ENCODE assay signal across 8 cellular contexts in genomic region chr7:5045558-5046396, GRCh38. TPM values are rescaled to one million over a fixed set of nuclear protein-coding genes. Genes with fewer than 3 reads are reported as not detected.
A peak's percentile ranks its signal among the peaks of the same experiment; 100 is the strongest.
DNase-seq lines count a peak whose midpoint lies in the region; ATAC-seq lines count a peak whose summit lies in the region.

RBAK (plus strand) TSS chr7:5045860; CDS start chr7:5048077, 2,217 bp downstream.

- peaks cover 9 to 21% of the 10 kb centered on the region in 2 experiments for H3K36me3 ChIP-seq in mesenchymal stem cell (ENCODE audit: control insufficient read depth in 1 of 2, insufficient read depth in 2 of 2, low read depth in 1 of 2, low read length in 2 of 2)

- H2BK5ac ChIP-seq in mesenchymal stem cell (ENCODE audit: low read depth, low read length, poor library complexity, severe bottlenecking), result peak within 1 kb of the TSS; percentile 57

- H4K91ac ChIP-seq in mesenchymal stem cell (ENCODE audit: low read length), result peak within 1 kb of the TSS; percentile 92

- H2AFZ ChIP-seq in mesenchymal stem cell (ENCODE audit: low read depth, low read length), result peak within 1 kb of the TSS; percentile 82

- H2BK12ac ChIP-seq in mesenchymal stem cell (ENCODE audit: low read length in 2 of 2), result no peak within 1 kb of the TSS

- H3K4me3 ChIP-seq in mesenchymal stem cell (ENCODE audit: insufficient read depth in 1 of 2, low read depth in 1 of 2, low read length in 2 of 2), result peak within 1 kb of the TSS; percentile 88 to 95

- H3K14ac ChIP-seq in mesenchymal stem cell (ENCODE audit: low read length in 2 of 2), result peak within 1 kb of the TSS; percentile 86

- H3K27ac ChIP-seq in mesenchymal stem cell (ENCODE audit: low read length, poor library complexity, severe bottlenecking), result peak within 1 kb of the TSS; percentile 33

- peak within 1 kb of the TSS; percentile 92 for H2BK120ac ChIP-seq in mesenchymal stem cell (ENCODE audit: low read depth, low read length)

- H3K9ac ChIP-seq in mesenchymal stem cell (ENCODE audit: low read length), result peak within 1 kb of the TSS; percentile 89

- H3K4me1 Mint-ChIP-seq in effector memory CD8-positive, alpha-beta T cell (ENCODE audit: low read depth in 2 of 2), result peaks cover 23 to 32% of the 10 kb centered on the region in 2 donors

- H3K36me3 Mint-ChIP-seq in effector memory CD8-positive, alpha-beta T cell (ENCODE audit: insufficient read depth), result peaks cover 45% of the 10 kb centered on the region

- ATAC-seq in GM21360 (IDR thresholded peaks at IDR 0.05; ENCODE audit: unreplicated experiment), result peak; percentile 99
- peak; percentile 99 for ATAC-seq in effector memory CD8-positive, alpha-beta T cell (replicated peaks)

- no peaks in the 10 kb centered on the region for H3K9me3 Mint-ChIP-seq in effector memory CD8-positive, alpha-beta T cell

- peak within 1 kb of the TSS; percentile 60 to 93 for H3K4ac ChIP-seq in mesenchymal stem cell (ENCODE audit: low read depth in 1 of 2, low read length in 2 of 2)

- peak within 1 kb of the TSS; percentile 67 for H2BK15ac ChIP-seq in mesenchymal stem cell (ENCODE audit: low read depth, poor library complexity, severe bottlenecking)

- H2AK5ac ChIP-seq in mesenchymal stem cell (ENCODE audit: low read length, severe bottlenecking), result no peak within 1 kb of the TSS

- peaks cover 16% of the 10 kb centered on the region for H3K9me3 ChIP-seq in mesenchymal stem cell (ENCODE audit: control insufficient read depth, low read length)

- H3K79me1 ChIP-seq in mesenchymal stem cell (replicated peaks; ENCODE audit: low read length, poor library complexity, severe bottlenecking), result peaks cover 2% of the 10 kb centered on the region

- peaks cover 4% of the 10 kb centered on the region for H3K4me1 ChIP-seq in mesenchymal stem cell (ENCODE audit: control insufficient read depth, insufficient read depth, low read depth, low read length)

- peak within 1 kb of the TSS; percentile 80 for H4K8ac ChIP-seq in mesenchymal stem cell (ENCODE audit: low read length)

- H3K18ac ChIP-seq in mesenchymal stem cell (ENCODE audit: low read depth in 1 of 2, low read length in 2 of 2), result peak within 1 kb of the TSS; percentile 94

- peak; percentile 92 for DNase-seq in COR-L47 (lab: John Stamatoyannopoulos, UW)
- DNase-seq in HT-29 (ENCODE audit: low spot score), result peak; percentile 98
- DNase-seq in NOMO-1 treated with DMSO at 0.1 percent for 48 hours (lab: John Stamatoyannopoulos, UW; ENCODE audit: unreplicated experiment), result peak; percentile 93
- peak; percentile 76 to 82 for DNase-seq in activated CD8-positive, alpha-beta memory T cell treated with anti-CD3 and anti-CD28 coated beads for 4 hours (ENCODE audit: low read depth in 2 of 2)
- DNase-seq in effector memory CD8-positive, alpha-beta T cell, result peak; percentile 79 to 83 (median 82)
- DNase-seq in mesenchymal stem cell, result peak; percentile 94
- peak; percentile 77 for DNase-seq in stimulated activated CD8-positive, alpha-beta memory T cell treated with anti-CD3 and anti-CD28 coated beads, Interleukin-12 subunit alpha, Interleukin-12 subunit beta, amount 100 ng/mL, for 24 hours (ENCODE audit: extremely low read depth)

- H3K27me3 ChIP-seq in mesenchymal stem cell (ENCODE audit: control insufficient read depth in 1 of 2, insufficient read depth in 1 of 2, low read length in 2 of 2), result no peaks in the 10 kb centered on the region

- peak within 1 kb of the TSS; percentile 93 to 95 for H3K4me3 Mint-ChIP-seq in effector memory CD8-positive, alpha-beta T cell

- H3K27ac Mint-ChIP-seq in effector memory CD8-positive, alpha-beta T cell, result peak within 1 kb of the TSS; percentile 92 to 96

- H3K23ac ChIP-seq in mesenchymal stem cell (ENCODE audit: low read length in 2 of 2), result peak within 1 kb of the TSS in 1 of 2 experiments; percentile 80

- H3K4me2 ChIP-seq in mesenchymal stem cell (ENCODE audit: low read length, poor library complexity, severe bottlenecking), result peak within 1 kb of the TSS; percentile 77

- H3K27me3 Mint-ChIP-seq in effector memory CD8-positive, alpha-beta T cell, result no peaks in the 10 kb centered on the region

- 1% methylated on average over 52 of the region's 69 CpGs for WGBS in mesenchymal stem cell

RNA-seq across cellular contexts. Expression of gene RBAK, which starts in this region (rescaled TPM):
- total RNA-seq in HT-29 (2014; rRNA removed; shearing (Covaris generic)), result 3.3 and 3.5 TPM in 2 replicates
- 4.5 TPM for polyA plus RNA-seq in mesenchymal stem cell (2013, experiment 1 of 2)
- polyA plus RNA-seq in mesenchymal stem cell (2013, experiment 2 of 2), result 4.3 TPM

Comparison
In these comparisons a context has a peak if more than half of its experiments do, and no peak if none do; other contexts are left out.
1. Peak in every context shown above with its lines: DNase-seq, ATAC-seq, H3K4me3 ChIP-seq and H3K27ac ChIP-seq.